19 cellular contexts compared by ENCODE assay signal in genomic region chr4:104429150-104429741, GRCh38.
"Had no signal": no experiment of that assay in that cellular context is flagged by ENCODE, and none has a peak within 500 bp of the region (broad histone marks: within the 10 kb centered on the region; RNA-seq: fewer than 3 reads in every experiment).

No MANE protein-coding gene starts in this region.

- H3K9me3 ChIP-seq: body of pancreas, transverse colon, uterus had no signal

- H3K9me3 Mint-ChIP-seq: activated CD4-positive, alpha-beta T cell treated with anti-CD3 and anti-CD28 coated beads, Interleukin-2, amount 10 ng/mL, durations not matched to agents 24 days and 14 days; activated CD8-positive, alpha-beta T cell treated with anti-CD3 and anti-CD28 coated beads for 36 hours had no signal

- H3K36me3 ChIP-seq: transverse colon, uterus had no signal

- DNase-seq: activated CD4-positive, alpha-beta T cell treated with anti-CD3 and anti-CD28 coated beads, Interleukin-2, amount 10 ng/mL, durations not matched to agents 24 days and 14 days; activated CD8-positive, alpha-beta T cell treated with anti-CD3 and anti-CD28 coated beads for 36 hours; activated naive CD4-positive, alpha-beta T cell; activated naive CD8-positive, alpha-beta T cell treated with anti-CD3 and anti-CD28 coated beads for 36 hours; activated T-cell treated with anti-CD3 and anti-CD28 coated beads, Interleukin-2, amount 50 U/mL, for 1 hour; amygdala; body of pancreas; central memory CD4-positive, alpha-beta T cell; foreskin melanocyte; glutamatergic neuron; hippocampal formation; mammary epithelial cell; stimulated activated CD4-positive, alpha-beta T cell treated with anti-CD3 and anti-CD28 coated beads, Interleukin-2, amount 100 ng/mL, for 24 hours; stimulated activated naive CD8-positive, alpha-beta T cell treated with anti-CD3 and anti-CD28 coated beads, Interleukin-15, Interleukin-2, amounts not matched to agents 100 U/mL and 50 U/mL, for 24 hours; T-helper 9 cell; transverse colon; uterus had no signal

- H3K27me3 Mint-ChIP-seq: activated CD4-positive, alpha-beta T cell treated with anti-CD3 and anti-CD28 coated beads, Interleukin-2, amount 10 ng/mL, durations not matched to agents 24 days and 14 days; activated CD8-positive, alpha-beta T cell treated with anti-CD3 and anti-CD28 coated beads for 36 hours had no signal

- H3K27ac ChIP-seq: body of pancreas, transverse colon, uterus had no signal

- ATAC-seq: activated CD8-positive, alpha-beta T cell treated with anti-CD3 and anti-CD28 coated beads for 36 hours; activated T-helper 17 cell treated with anti-CD3 and anti-CD28 coated beads, Interleukin-2, amount 50 U/mL, for 72 hours; body of pancreas; right cardiac atrium; stimulated activated naive CD8-positive, alpha-beta T cell treated with anti-CD3 and anti-CD28 coated beads, Interleukin-15, Interleukin-2, amounts not matched to agents 100 U/mL and 50 U/mL, for 24 hours had no signal

- H3K4me3 Mint-ChIP-seq: activated CD4-positive, alpha-beta T cell treated with anti-CD3 and anti-CD28 coated beads, Interleukin-2, amount 10 ng/mL, durations not matched to agents 24 days and 14 days; activated CD8-positive, alpha-beta T cell treated with anti-CD3 and anti-CD28 coated beads for 36 hours; activated naive CD8-positive, alpha-beta T cell treated with anti-CD3 and anti-CD28 coated beads for 36 hours; activated T-helper 17 cell treated with anti-CD3 and anti-CD28 coated beads, Interleukin-2, amount 50 U/mL, for 72 hours had no signal

- H3K36me3 Mint-ChIP-seq: activated naive CD8-positive, alpha-beta T cell treated with anti-CD3 and anti-CD28 coated beads for 36 hours had no signal

- H3K4me1 ChIP-seq: uterus had no signal

- H3K4me3 ChIP-seq: body of pancreas, transverse colon, uterus had no signal

- H3K4me1 Mint-ChIP-seq: activated CD4-positive, alpha-beta T cell treated with anti-CD3 and anti-CD28 coated beads, Interleukin-2, amount 10 ng/mL, durations not matched to agents 24 days and 14 days; activated naive CD8-positive, alpha-beta T cell treated with anti-CD3 and anti-CD28 coated beads for 36 hours; activated T-helper 17 cell treated with anti-CD3 and anti-CD28 coated beads, Interleukin-2, amount 50 U/mL, for 72 hours had no signal

- H3K27me3 ChIP-seq: body of pancreas, transverse colon, uterus had no signal

- H3K27ac Mint-ChIP-seq: activated CD4-positive, alpha-beta T cell treated with anti-CD3 and anti-CD28 coated beads, Interleukin-2, amount 10 ng/mL, durations not matched to agents 24 days and 14 days; activated CD8-positive, alpha-beta T cell treated with anti-CD3 and anti-CD28 coated beads for 36 hours; activated naive CD8-positive, alpha-beta T cell treated with anti-CD3 and anti-CD28 coated beads for 36 hours; activated T-helper 17 cell treated with anti-CD3 and anti-CD28 coated beads, Interleukin-2, amount 50 U/mL, for 72 hours had no signal
